Comparison of ENCODE assay signal across 14 cellular contexts in genomic region chr12:121376754-121377697, GRCh38. TPM values are rescaled to one million over a fixed set of nuclear protein-coding genes. Genes with fewer than 3 reads are reported as not detected.
DNase-seq lines count a peak whose midpoint lies in the region; ATAC-seq and TF ChIP-seq lines count a peak whose summit lies in the region.
"Had no signal": no experiment of that assay in that cellular context is flagged by ENCODE, and none has a peak within 500 bp of the region (broad histone marks: within the 10 kb centered on the region; RNA-seq: fewer than 3 reads in every experiment).

No MANE protein-coding gene starts in this region.

- no peak overlapping the region for H3K4me3 ChIP-seq in mucosa of descending colon
- H3K4me3 ChIP-seq: SJCRH30 had no signal

- no peak for TF ChIP-seq CTCF in mucosa of descending colon (IDR thresholded peaks at IDR 0.05)
- TF ChIP-seq CTCF in natural killer cell (IDR thresholded peaks at IDR 0.05): no peak

- no peaks in the 10 kb centered on the region for H3K9me3 ChIP-seq in mucosa of descending colon
- H3K9me3 ChIP-seq: SJCRH30 had no signal

- H3K4me1 ChIP-seq in mucosa of descending colon (ENCODE audit: low read depth): no peaks in the 10 kb centered on the region
- H3K4me1 ChIP-seq: SJCRH30 had no signal

- no peaks in the 10 kb centered on the region for H3K36me3 Mint-ChIP-seq in natural killer cell
- H3K36me3 Mint-ChIP-seq: CD14-positive monocyte had no signal

- peaks cover 0 to 2% of the 10 kb centered on the region in 2 donors for H3K27me3 Mint-ChIP-seq in natural killer cell (ENCODE audit: low read depth in 2 of 2)

- H3K27ac Mint-ChIP-seq in natural killer cell: no peak overlapping the region
- H3K27ac Mint-ChIP-seq: CD14-positive monocyte had no signal

- no peaks in the 10 kb centered on the region for H3K4me1 Mint-ChIP-seq in natural killer cell
- H3K4me1 Mint-ChIP-seq: CD14-positive monocyte had no signal

- intact Hi-C loops in mucosa of descending colon (cut with DNase I, micrococcal nuclease): no loop called here
- intact Hi-C loops in natural killer cell (cut with micrococcal nuclease): no loop called here

- no peak overlapping the region for H3K4me3 Mint-ChIP-seq in natural killer cell
- H3K4me3 Mint-ChIP-seq: CD14-positive monocyte had no signal

- in situ Hi-C loops in ACHN (cut with HindIII; ENCODE audit: low pct_ligation_motif_present, low pct_unique_long_range_greater_than_20kb, low sequenced_read_pairs): no loop called here

- ATAC-seq in mucosa of descending colon: peak; percentile 49
- ATAC-seq in GM21360 (IDR thresholded peaks at IDR 0.05; ENCODE audit: unreplicated experiment): no peak
- ATAC-seq in natural killer cell: no peak

- no peaks in the 10 kb centered on the region for H3K36me3 ChIP-seq in mucosa of descending colon (ENCODE audit: low read depth)
- H3K36me3 ChIP-seq: SJCRH30 had no signal

- peak; percentile 61 for DNase-seq in ACHN
- DNase-seq in NCI-H2227 treated with DMSO at 0.1 percent for 48 hours (lab: John Stamatoyannopoulos, UW): peak; percentile 39
- peak; percentile 43 for DNase-seq in kidney glomerular epithelial cell (lab: John Stamatoyannopoulos, UW)
- no peak for DNase-seq in mucosa of descending colon
- DNase-seq in natural killer cell: no peak
- no peak for DNase-seq in ureter (ENCODE audit: low spot score)
- DNase-seq in activated naive CD4-positive, alpha-beta T cell treated with anti-CD3 and anti-CD28 coated beads, Interleukin-2, amount 50 U/mL, for 16 hours: no peak
- DNase-seq: MM.1S, NCI-H1105 treated with DMSO at 0.1 percent for 48 hours, NCI-H187, RPMI8226, SJCRH30 had no signal

- H3K9me3 Mint-ChIP-seq in natural killer cell: no peaks in the 10 kb centered on the region

RNA-seq across cellular contexts. Expression of gene RNF34, which starts 22.9 kb away (rescaled TPM):
- total RNA-seq in mucosa of descending colon (10 to 100 TPM; 44.4 to 50.8 (median 46.8) TPM), natural killer cell (10 to 100 TPM; 62.3 to 78.4 (median 73.4) TPM), ureter (63.9 TPM)

RNA-seq across cellular contexts. Expression of gene ANAPC5, which starts 24.8 kb away (rescaled TPM):
- 10 to 100 TPM; 89.8 to 98.1 (median 93.8) TPM for total RNA-seq in mucosa of descending colon
- 100 to 1,000 TPM; 134 to 171 (median 163) TPM for total RNA-seq in natural killer cell
- total RNA-seq in ureter: 132 TPM

Comparison
In these comparisons a context has a peak if more than half of its experiments do, and no peak if none do; other contexts are left out.
1. DNase-seq: peak in ACHN (single experiment), NCI-H2227 treated with DMSO at 0.1 percent for 48 hours (single experiment) and kidney glomerular epithelial cell (single experiment); none in mucosa of descending colon (0 of 3), natural killer cell (single experiment), ureter (single experiment) and activated naive CD4-positive, alpha-beta T cell treated with anti-CD3 and anti-CD28 coated beads, Interleukin-2, amount 50 U/mL, for 16 hours (single experiment).